ENCODE assay signal across 8 cellular contexts in the genomic region with DNA sequence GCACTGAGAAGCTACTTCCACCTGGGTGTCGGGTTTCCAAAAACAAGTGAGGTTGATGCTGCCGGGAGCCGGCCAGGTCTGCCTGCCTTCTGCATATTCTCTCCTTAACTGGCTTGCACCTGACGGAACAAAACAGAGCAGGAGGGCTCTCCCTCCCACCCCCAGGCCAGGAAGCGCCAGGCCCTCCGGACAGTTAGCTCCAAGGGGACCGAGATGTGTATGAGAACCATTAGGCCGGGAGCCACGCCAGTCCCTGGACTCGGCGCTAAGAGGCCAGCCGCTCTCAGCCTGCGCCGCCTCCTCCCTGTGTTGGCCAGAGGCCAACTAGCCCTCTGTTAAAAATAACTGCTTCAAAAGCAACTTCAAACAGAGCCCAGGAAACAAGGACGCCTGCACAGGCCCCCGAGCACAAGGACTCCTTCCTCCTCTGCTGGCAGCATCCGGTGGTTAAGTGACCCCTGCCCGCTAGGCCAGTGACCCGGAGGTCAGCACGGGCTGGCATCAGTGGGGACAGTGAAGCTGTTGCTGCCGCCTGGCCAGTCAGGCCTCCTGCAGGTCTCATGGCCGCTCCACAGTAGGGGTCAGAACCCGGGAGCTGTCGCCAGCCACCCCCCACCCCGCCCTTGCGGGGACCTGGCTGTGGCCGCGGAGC.
DNase-seq lines count a peak whose midpoint lies in the region; ATAC-seq lines count a peak whose summit lies in the region.

No MANE protein-coding gene starts in this region.

- DNase-seq in Ammon's horn (ENCODE audit: low spot score) (peak; percentile 80), NCI-H2171 (lab: John Stamatoyannopoulos, UW) (peak; percentile 24), midbrain (lab: John Stamatoyannopoulos, UW) (peak; percentile 78), kidney glomerular epithelial cell (lab: John Stamatoyannopoulos, UW) (no peak)

- peak; percentile 16 for ATAC-seq in esophagus mucosa
- no peak for ATAC-seq in GM21360 (IDR thresholded peaks at IDR 0.05; ENCODE audit: unreplicated experiment)
- no peak for ATAC-seq in GM18520 (IDR thresholded peaks at IDR 0.05; ENCODE audit: unreplicated experiment)
- no peak for ATAC-seq in GM19452 (IDR thresholded peaks at IDR 0.05; ENCODE audit: unreplicated experiment)
